ENCODE assay signal across 1 cellular context in the genomic region with DNA sequence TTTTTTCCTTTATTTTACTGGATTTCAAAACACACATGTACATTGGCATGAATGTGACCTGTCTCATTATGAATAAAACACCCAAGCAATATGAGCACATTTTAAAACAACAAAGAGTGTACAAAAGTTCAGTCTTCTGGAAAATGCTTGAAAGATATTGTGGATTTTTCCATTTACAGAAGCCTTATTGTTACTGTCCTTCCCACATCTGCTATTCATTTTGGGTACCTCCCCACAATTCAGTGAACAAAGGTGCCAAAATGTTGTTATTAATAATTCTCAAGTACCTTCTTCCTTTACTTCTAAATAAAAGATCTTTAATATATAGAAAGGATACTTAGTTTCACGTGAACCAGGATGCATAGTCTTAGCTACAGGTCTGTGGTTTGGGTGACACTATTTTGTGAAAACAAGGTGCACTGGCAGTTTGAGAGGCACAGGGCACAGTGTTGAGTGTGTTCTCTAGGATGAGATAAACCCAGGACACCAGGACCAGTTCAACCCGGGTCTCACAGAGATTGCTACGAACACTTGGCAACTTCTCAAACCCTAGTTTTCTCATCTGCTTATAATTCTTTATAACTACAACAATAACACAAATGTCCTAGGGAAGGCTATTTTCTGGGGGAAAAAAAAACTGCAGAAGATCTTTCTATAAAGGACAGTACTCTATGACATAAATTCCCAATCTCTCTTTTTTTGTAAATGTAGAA.
TF ChIP-seq lines count a peak whose summit lies in the region.

No MANE protein-coding gene starts in this region.

TF ChIP-seq in HCT116, 20 proteins besides CTCF, POLR2A, EP300 and RAD21 (continued from another document):
- TF ChIP-seq, protein P1, sequence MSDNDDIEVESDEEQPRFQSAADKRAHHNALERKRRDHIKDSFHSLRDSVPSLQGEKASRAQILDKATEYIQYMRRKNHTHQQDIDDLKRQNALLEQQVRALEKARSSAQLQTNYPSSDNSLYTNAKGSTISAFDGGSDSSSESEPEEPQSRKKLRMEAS (IDR thresholded peaks at IDR 0.05) = no peak
- no peak for TF ChIP-seq ELF1 (IDR thresholded peaks at IDR 0.05; ENCODE audit: borderline replicate concordance, low read depth)
- TF ChIP-seq FOSL1 (IDR thresholded peaks at IDR 0.05; ENCODE audit: low read depth) = no peak
- TF ChIP-seq CEBPB (IDR thresholded peaks at IDR 0.05; ENCODE audit: low read depth) = no peak
- TF ChIP-seq YY1 (IDR thresholded peaks at IDR 0.05; ENCODE audit: extremely low read depth, insufficient replicate concordance, low read depth, low read length) = no peak
- no peak for TF ChIP-seq SP1 (IDR thresholded peaks at IDR 0.05; ENCODE audit: low read depth)
- no peak for TF ChIP-seq EGR1 (IDR thresholded peaks at IDR 0.05; ENCODE audit: low read depth)
- TF ChIP-seq POLR2AphosphoS5 (IDR thresholded peaks at IDR 0.05; ENCODE audit: low read depth, low read length) = no peak
- no peak for TF ChIP-seq EZH2 (IDR thresholded peaks at IDR 0.05)
- TF ChIP-seq TCF7L2 (IDR thresholded peaks at IDR 0.05; ENCODE audit: borderline replicate concordance, extremely low read depth, insufficient read depth, insufficient read length) = no peak
- no peak for TF ChIP-seq ZNF274 (IDR thresholded peaks at IDR 0.05; ENCODE audit: low read depth, low read length)
- no peak for TF ChIP-seq SIN3A (IDR thresholded peaks at IDR 0.05; ENCODE audit: low read depth)
- no peak for TF ChIP-seq SRF (IDR thresholded peaks at IDR 0.05; ENCODE audit: low read depth)
- TF ChIP-seq, protein P2, sequence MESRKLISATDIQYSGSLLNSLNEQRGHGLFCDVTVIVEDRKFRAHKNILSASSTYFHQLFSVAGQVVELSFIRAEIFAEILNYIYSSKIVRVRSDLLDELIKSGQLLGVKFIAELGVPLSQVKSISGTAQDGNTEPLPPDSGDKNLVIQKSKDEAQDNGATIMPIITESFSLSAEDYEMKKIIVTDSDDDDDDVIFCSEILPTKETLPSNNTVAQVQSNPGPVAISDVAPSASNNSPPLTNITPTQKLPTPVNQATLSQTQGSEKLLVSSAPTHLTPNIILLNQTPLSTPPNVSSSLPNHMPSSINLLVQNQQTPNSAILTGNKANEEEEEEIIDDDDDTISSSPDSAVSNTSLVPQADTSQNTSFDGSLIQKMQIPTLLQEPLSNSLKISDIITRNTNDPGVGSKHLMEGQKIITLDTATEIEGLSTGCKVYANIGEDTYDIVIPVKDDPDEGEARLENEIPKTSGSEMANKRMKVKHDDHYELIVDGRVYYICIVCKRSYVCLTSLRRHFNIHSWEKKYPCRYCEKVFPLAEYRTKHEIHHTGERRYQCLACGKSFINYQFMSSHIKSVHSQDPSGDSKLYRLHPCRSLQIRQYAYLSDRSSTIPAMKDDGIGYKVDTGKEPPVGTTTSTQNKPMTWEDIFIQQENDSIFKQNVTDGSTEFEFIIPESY (IDR thresholded peaks at IDR 0.05; ENCODE audit: extremely low read depth, insufficient replicate concordance, low read length) = no peak
- TF ChIP-seq CBX3 (IDR thresholded peaks at IDR 0.05; ENCODE audit: low read depth) = no peak
- TF ChIP-seq, protein P3, sequence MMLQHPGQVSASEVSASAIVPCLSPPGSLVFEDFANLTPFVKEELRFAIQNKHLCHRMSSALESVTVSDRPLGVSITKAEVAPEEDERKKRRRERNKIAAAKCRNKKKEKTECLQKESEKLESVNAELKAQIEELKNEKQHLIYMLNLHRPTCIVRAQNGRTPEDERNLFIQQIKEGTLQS (IDR thresholded peaks at IDR 0.05) = no peak
